In the genomic region with DNA sequence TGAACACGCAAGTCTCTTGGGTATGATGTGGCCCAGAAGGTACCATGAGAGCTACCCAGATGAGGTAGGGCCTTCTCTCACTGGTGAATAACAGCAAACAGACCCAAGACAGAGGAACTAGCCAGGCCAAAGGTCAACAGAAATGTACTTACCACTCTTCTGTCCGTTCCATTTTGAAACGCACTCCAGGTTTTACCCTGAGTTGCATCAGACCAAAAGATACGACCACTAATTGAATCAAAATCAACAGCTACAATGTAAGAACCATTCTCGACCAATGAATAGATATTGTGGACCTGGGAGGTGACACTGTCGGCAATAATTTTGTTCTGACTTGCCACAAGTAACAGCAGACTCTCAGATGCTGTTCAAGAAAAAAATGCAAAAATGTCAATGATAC, we compare ENCODE assay signal across 1 cellular context.
TF ChIP-seq lines count a peak whose summit lies in the region.

No MANE protein-coding gene starts in this region.

TF ChIP-seq in GM23338, 12 proteins besides CTCF, POLR2A, EP300 and RAD21 (continued from another document):
- TF ChIP-seq, protein P1, sequence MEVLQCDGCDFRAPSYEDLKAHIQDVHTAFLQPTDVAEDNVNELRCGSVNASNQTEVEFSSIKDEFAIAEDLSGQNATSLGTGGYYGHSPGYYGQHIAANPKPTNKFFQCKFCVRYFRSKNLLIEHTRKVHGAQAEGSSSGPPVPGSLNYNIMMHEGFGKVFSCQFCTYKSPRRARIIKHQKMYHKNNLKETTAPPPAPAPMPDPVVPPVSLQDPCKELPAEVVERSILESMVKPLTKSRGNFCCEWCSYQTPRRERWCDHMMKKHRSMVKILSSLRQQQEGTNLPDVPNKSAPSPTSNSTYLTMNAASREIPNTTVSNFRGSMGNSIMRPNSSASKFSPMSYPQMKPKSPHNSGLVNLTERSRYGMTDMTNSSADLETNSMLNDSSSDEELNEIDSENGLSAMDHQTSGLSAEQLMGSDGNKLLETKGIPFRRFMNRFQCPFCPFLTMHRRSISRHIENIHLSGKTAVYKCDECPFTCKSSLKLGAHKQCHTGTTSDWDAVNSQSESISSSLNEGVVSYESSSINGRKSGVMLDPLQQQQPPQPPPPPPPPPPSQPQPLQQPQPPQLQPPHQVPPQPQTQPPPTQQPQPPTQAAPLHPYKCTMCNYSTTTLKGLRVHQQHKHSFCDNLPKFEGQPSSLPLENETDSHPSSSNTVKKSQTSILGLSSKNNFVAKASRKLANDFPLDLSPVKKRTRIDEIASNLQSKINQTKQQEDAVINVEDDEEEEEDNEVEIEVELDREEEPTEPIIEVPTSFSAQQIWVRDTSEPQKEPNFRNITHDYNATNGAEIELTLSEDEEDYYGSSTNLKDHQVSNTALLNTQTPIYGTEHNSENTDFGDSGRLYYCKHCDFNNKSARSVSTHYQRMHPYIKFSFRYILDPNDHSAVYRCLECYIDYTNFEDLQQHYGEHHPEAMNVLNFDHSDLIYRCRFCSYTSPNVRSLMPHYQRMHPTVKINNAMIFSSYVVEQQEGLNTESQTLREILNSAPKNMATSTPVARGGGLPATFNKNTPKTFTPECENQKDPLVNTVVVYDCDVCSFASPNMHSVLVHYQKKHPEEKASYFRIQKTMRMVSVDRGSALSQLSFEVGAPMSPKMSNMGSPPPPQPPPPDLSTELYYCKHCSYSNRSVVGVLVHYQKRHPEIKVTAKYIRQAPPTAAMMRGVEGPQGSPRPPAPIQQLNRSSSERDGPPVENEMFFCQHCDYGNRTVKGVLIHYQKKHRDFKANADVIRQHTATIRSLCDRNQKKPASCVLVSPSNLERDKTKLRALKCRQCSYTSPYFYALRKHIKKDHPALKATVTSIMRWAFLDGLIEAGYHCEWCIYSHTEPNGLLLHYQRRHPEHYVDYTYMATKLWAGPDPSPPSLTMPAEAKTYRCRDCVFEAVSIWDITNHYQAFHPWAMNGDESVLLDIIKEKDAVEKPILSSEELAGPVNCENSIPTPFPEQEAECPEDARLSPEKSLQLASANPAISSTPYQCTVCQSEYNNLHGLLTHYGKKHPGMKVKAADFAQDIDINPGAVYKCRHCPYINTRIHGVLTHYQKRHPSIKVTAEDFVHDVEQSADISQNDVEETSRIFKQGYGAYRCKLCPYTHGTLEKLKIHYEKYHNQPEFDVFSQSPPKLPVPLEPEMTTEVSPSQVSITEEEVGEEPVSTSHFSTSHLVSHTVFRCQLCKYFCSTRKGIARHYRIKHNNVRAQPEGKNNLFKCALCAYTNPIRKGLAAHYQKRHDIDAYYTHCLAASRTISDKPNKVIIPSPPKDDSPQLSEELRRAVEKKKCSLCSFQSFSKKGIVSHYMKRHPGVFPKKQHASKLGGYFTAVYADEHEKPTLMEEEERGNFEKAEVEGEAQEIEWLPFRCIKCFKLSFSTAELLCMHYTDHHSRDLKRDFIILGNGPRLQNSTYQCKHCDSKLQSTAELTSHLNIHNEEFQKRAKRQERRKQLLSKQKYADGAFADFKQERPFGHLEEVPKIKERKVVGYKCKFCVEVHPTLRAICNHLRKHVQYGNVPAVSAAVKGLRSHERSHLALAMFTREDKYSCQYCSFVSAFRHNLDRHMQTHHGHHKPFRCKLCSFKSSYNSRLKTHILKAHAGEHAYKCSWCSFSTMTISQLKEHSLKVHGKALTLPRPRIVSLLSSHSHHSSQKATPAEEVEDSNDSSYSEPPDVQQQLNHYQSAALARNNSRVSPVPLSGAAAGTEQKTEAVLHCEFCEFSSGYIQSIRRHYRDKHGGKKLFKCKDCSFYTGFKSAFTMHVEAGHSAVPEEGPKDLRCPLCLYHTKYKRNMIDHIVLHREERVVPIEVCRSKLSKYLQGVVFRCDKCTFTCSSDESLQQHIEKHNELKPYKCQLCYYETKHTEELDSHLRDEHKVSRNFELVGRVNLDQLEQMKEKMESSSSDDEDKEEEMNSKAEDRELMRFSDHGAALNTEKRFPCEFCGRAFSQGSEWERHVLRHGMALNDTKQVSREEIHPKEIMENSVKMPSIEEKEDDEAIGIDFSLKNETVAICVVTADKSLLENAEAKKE (CRISPR knock-in tag; IDR thresholded peaks at IDR 0.05): no peak
- no peak for TF ChIP-seq EZH2 (IDR thresholded peaks at IDR 0.05; ENCODE audit: low read depth, unreplicated experiment)
- TF ChIP-seq, protein P2, sequence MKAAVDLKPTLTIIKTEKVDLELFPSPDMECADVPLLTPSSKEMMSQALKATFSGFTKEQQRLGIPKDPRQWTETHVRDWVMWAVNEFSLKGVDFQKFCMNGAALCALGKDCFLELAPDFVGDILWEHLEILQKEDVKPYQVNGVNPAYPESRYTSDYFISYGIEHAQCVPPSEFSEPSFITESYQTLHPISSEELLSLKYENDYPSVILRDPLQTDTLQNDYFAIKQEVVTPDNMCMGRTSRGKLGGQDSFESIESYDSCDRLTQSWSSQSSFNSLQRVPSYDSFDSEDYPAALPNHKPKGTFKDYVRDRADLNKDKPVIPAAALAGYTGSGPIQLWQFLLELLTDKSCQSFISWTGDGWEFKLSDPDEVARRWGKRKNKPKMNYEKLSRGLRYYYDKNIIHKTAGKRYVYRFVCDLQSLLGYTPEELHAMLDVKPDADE (IDR thresholded peaks at IDR 0.05): no peak
- TF ChIP-seq ZNF114 (CRISPR knock-in tag; IDR thresholded peaks at IDR 0.05): no peak
- TF ChIP-seq POLR2AphosphoS5 (IDR thresholded peaks at IDR 0.05; ENCODE audit: low read depth): no peak
- no peak for TF ChIP-seq CREB1 (CRISPR knock-in tag; IDR thresholded peaks at IDR 0.05; ENCODE audit: low read depth)
- no peak for TF ChIP-seq STAT1 (IDR thresholded peaks at IDR 0.05; ENCODE audit: unreplicated experiment)
